Comparison of ENCODE assay signal across 9 cellular contexts in genomic region chr16:24731722-24732419, GRCh38. TPM values are rescaled to one million over a fixed set of nuclear protein-coding genes. Genes with fewer than 3 reads are reported as not detected.
DNase-seq lines count a peak whose midpoint lies in the region; TF ChIP-seq lines count a peak whose summit lies in the region.
"Had no signal": no experiment of that assay in that cellular context is flagged by ENCODE, and none has a peak within 500 bp of the region (broad histone marks: within the 10 kb centered on the region; RNA-seq: fewer than 3 reads in every experiment).

No MANE protein-coding gene starts in this region.

- no peaks in the 10 kb centered on the region for H3K9me3 ChIP-seq in right atrium auricular region

- peaks cover 18% of the 10 kb centered on the region for H3K36me3 ChIP-seq in right atrium auricular region

- peak overlapping the region; percentile 66 to 91 for H3K4me3 ChIP-seq in right atrium auricular region
- H3K4me3 ChIP-seq in skeletal muscle cell (ENCODE audit: low read depth, low read length): peak overlapping the region; percentile 11

- H3K4me1 Mint-ChIP-seq in HFFc6 (ENCODE audit: low read depth): peaks cover 56% of the 10 kb centered on the region
- H3K4me1 Mint-ChIP-seq in activated naive CD8-positive, alpha-beta T cell treated with anti-CD3 and anti-CD28 coated beads for 36 hours: peaks cover 53% of the 10 kb centered on the region

- peak overlapping the region; percentile 87 for H3K27ac ChIP-seq in right atrium auricular region

- peak overlapping the region; percentile 29 for H3K27ac Mint-ChIP-seq in HFFc6
- peak overlapping the region; percentile 18 for H3K27ac Mint-ChIP-seq in activated naive CD8-positive, alpha-beta T cell treated with anti-CD3 and anti-CD28 coated beads for 36 hours

- DNase-seq in HFFc6 (no peak), right atrium auricular region (ENCODE audit: low spot score) (no peak), skeletal muscle cell (ENCODE audit: low read depth) (no peak), medulla oblongata (ENCODE audit: extremely low spot score) (no peak), GOT3 (lab: John Stamatoyannopoulos, UW) (no peak), retina (no peak), iPS-NIHi11 (ENCODE audit: low spot score) (no peak)
- DNase-seq in activated naive CD8-positive, alpha-beta T cell treated with anti-CD3 and anti-CD28 coated beads for 36 hours: no peak
- DNase-seq: NCI-H2081 had no signal

- H3K9me3 Mint-ChIP-seq in HFFc6: no peaks in the 10 kb centered on the region
- H3K9me3 Mint-ChIP-seq in activated naive CD8-positive, alpha-beta T cell treated with anti-CD3 and anti-CD28 coated beads for 36 hours: no peaks in the 10 kb centered on the region

- no peaks in the 10 kb centered on the region for H3K27me3 Mint-ChIP-seq in HFFc6 (ENCODE audit: insufficient read depth)
- H3K27me3 Mint-ChIP-seq in activated naive CD8-positive, alpha-beta T cell treated with anti-CD3 and anti-CD28 coated beads for 36 hours: no peaks in the 10 kb centered on the region

- no peaks in the 10 kb centered on the region for H3K27me3 ChIP-seq in right atrium auricular region

- H3K4me1 ChIP-seq in right atrium auricular region: peaks cover 0 to 60% of the 10 kb centered on the region in 2 donors

- peaks cover 34% of the 10 kb centered on the region for H3K36me3 Mint-ChIP-seq in HFFc6 (ENCODE audit: low read depth)
- peaks cover 38% of the 10 kb centered on the region for H3K36me3 Mint-ChIP-seq in activated naive CD8-positive, alpha-beta T cell treated with anti-CD3 and anti-CD28 coated beads for 36 hours

- TF ChIP-seq CTCF in HFFc6 (IDR thresholded peaks at IDR 0.05) (no peak), right atrium auricular region (IDR thresholded peaks at IDR 0.05) (no peak)

- peak overlapping the region; percentile 97 for H3K4me3 Mint-ChIP-seq in HFFc6
- peak overlapping the region; percentile 26 for H3K4me3 Mint-ChIP-seq in activated naive CD8-positive, alpha-beta T cell treated with anti-CD3 and anti-CD28 coated beads for 36 hours

RNA-seq across cellular contexts. Expression of gene TNRC6A, which starts 2.4 kb away (rescaled TPM):
- total RNA-seq in HFFc6 (2021; fragmentation: NEBNext Ultra II Directional; extraction: Animal tissue kit (Norgen Biotek cat#: 25700)): 10 to 100 TPM; 40.7 to 49.3 (median 41.7) TPM
- total RNA-seq in activated naive CD8-positive, alpha-beta T cell treated with anti-CD3 and anti-CD28 coated beads for 36 hours: 10 to 100 TPM; 30.3 to 33.9 TPM
- total RNA-seq in right atrium auricular region: 10 to 100 TPM; 23.5 to 24.4 TPM
